In genomic region chr9:123336455-123336854, GRCh38 we compare ENCODE assay signal across 1 cellular context.
TF ChIP-seq lines count a peak whose summit lies in the region.

No MANE protein-coding gene starts in this region.

TF ChIP-seq in GM23338, 12 proteins besides CTCF, POLR2A, EP300 and RAD21 (continued from another document):
- TF ChIP-seq REST (IDR thresholded peaks at IDR 0.05; ENCODE audit: unreplicated experiment) (no peak), ZNF114 (CRISPR knock-in tag; IDR thresholded peaks at IDR 0.05) (no peak), JUNB (IDR thresholded peaks at IDR 0.05; ENCODE audit: unreplicated experiment) (no peak), EZH2phosphoT487 (IDR thresholded peaks at IDR 0.05; ENCODE audit: unreplicated experiment) (no peak)
